ENCODE assay signal across 16 cellular contexts in the genomic region with DNA sequence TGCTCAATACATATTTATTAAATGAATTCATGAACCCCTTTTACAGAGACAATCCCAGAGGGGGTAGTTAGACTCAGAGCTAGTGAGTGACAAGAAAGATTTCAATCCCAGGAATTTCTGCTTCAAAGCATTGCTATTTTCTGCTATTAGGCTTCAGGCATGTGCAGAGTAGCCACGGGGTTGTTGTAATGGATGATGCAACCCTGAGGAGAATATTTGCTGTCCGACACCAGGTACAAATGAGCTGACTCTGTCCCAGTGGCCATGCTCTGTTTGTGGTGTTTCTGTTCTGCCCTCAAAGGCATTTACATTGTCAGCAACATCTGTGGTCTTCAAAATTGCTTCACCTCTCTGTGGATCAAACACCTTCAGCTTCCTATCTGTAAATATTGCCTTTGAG.
"Had no signal": no experiment of that assay in that cellular context is flagged by ENCODE, and none has a peak within 500 bp of the region (broad histone marks: within the 10 kb centered on the region; RNA-seq: fewer than 3 reads in every experiment).

No MANE protein-coding gene starts in this region.

- H3K27ac ChIP-seq: gastrocnemius medialis, heart left ventricle, left lung, tibial artery, uterus had no signal

- H3K27me3 Mint-ChIP-seq: activated naive CD8-positive, alpha-beta T cell treated with anti-CD3 and anti-CD28 coated beads for 36 hours had no signal

- H3K36me3 ChIP-seq: gastrocnemius medialis, heart left ventricle, left lung, tibial artery, uterus had no signal

- ATAC-seq: gastrocnemius medialis; heart left ventricle; left lung; natural killer cell treated with Interleukin-12 subunit alpha and Interleukin-12 subunit beta and Interleukin-15 and Interleukin-18, amount 100 ng/mL, for 72 hours; stimulated activated naive B cell treated with anti-CD40 and anti-IgM and Interleukin-4, amounts not matched to agents 10 μg/mL and 1 μg/mL and 100 μg/mL, for 72 hours had no signal

- DNase-seq: activated CD4-positive, alpha-beta T cell treated with anti-CD3 and anti-CD28 coated beads, Interleukin-2, amount 50 U/mL, for 1 hour; activated CD8-positive, alpha-beta memory T cell treated with anti-CD3 and anti-CD28 coated beads for 24 hours; activated gamma-delta T cell treated with Interleukin-2 at 50 U/mL for 16 hours; activated naive CD8-positive, alpha-beta T cell treated with anti-CD3 and anti-CD28 coated beads for 36 hours; aorta; gastrocnemius medialis; heart left ventricle; left lung; nucleus accumbens; posterior cingulate gyrus; stimulated activated CD4-positive, alpha-beta T cell treated with anti-CD3 and anti-CD28 coated beads, Interleukin-2, amount 100 ng/mL, for 48 hours; stimulated activated naive B cell treated with anti-CD40 and anti-IgM and Interleukin-4, amounts not matched to agents 10 μg/mL and 1 μg/mL and 100 μg/mL, for 72 hours; T-helper 9 cell; tibial artery; uterus had no signal

- H3K4me3 ChIP-seq: gastrocnemius medialis, heart left ventricle, left lung, tibial artery, uterus had no signal

- H3K4me1 ChIP-seq: gastrocnemius medialis, left lung had no signal

- H3K9me3 ChIP-seq: gastrocnemius medialis, heart left ventricle, left lung, tibial artery, uterus had no signal

- H3K27ac Mint-ChIP-seq: activated naive CD8-positive, alpha-beta T cell treated with anti-CD3 and anti-CD28 coated beads for 36 hours; natural killer cell treated with Interleukin-12 subunit alpha and Interleukin-12 subunit beta and Interleukin-15 and Interleukin-18, amount 100 ng/mL, for 72 hours; stimulated activated naive B cell treated with anti-CD40 and anti-IgM and Interleukin-4, amounts not matched to agents 10 μg/mL and 1 μg/mL and 100 μg/mL, for 72 hours had no signal

- H3K4me3 Mint-ChIP-seq: activated naive CD8-positive, alpha-beta T cell treated with anti-CD3 and anti-CD28 coated beads for 36 hours; natural killer cell treated with Interleukin-12 subunit alpha and Interleukin-12 subunit beta and Interleukin-15 and Interleukin-18, amount 100 ng/mL, for 72 hours; stimulated activated naive B cell treated with anti-CD40 and anti-IgM and Interleukin-4, amounts not matched to agents 10 μg/mL and 1 μg/mL and 100 μg/mL, for 72 hours had no signal

- H3K27me3 ChIP-seq: gastrocnemius medialis, heart left ventricle, left lung, tibial artery, uterus had no signal
